Comparison of ENCODE assay signal across 1 cellular context in genomic region chr17:35947156-35947585, GRCh38.
A peak's percentile ranks its signal among the peaks of the same experiment; 100 is the strongest.
TF ChIP-seq lines count a peak whose summit lies in the region.

No MANE protein-coding gene starts in this region.

TF ChIP-seq in HepG2, 621 proteins besides CTCF, POLR2A, EP300 and RAD21:
- TF ChIP-seq TEAD3 (CRISPR knock-in tag; optimal IDR thresholded peaks at IDR 0.05; ENCODE audit: borderline replicate concordance) (peak; percentile 69), MXD1 (CRISPR knock-in tag; IDR thresholded peaks at IDR 0.05) (no peak), SP1 (IDR thresholded peaks at IDR 0.05) (no peak), SP1 (CRISPR knock-in tag; IDR thresholded peaks at IDR 0.05) (peak; percentile 51; the same call in 1 of the 2 replicates), KDM5B (CRISPR knock-in tag; IDR thresholded peaks at IDR 0.05; ENCODE audit: borderline replicate concordance) (no peak), STAG1 (CRISPR knock-in tag; IDR thresholded peaks at IDR 0.05) (peak; percentile 95), ZBTB2 (CRISPR knock-in tag; IDR thresholded peaks at IDR 0.05; ENCODE audit: low read depth) (no peak), ELF3 (CRISPR knock-in tag; IDR thresholded peaks at IDR 0.05) (0 out of 2 replicates have a peak, but pooled peaks have one; percentile 15), ZNF362 (CRISPR knock-in tag; IDR thresholded peaks at IDR 0.05; ENCODE audit: borderline replicate concordance) (peak; percentile 67; the same call in 1 of the 2 replicates), SMC3 (IDR thresholded peaks at IDR 0.05; ENCODE audit: low read length) (peak; percentile 87), ZNF263 (CRISPR knock-in tag; IDR thresholded peaks at IDR 0.05) (peak; percentile 82), MIXL1 (CRISPR knock-in tag; IDR thresholded peaks at IDR 0.05) (peak; percentile 42; the same call in 1 of the 2 replicates), HMGXB4 (CRISPR knock-in tag; IDR thresholded peaks at IDR 0.05; ENCODE audit: borderline replicate concordance in 1 of 2, low read depth in 1 of 2) (0 out of 4 replicates have a peak, but pooled peaks of 1 of the 2 experiments have one; percentile 21)
TF ChIP-seq in HepG2: peak in this region for 9.
